9 cellular contexts compared by ENCODE assay signal in the genomic region with DNA sequence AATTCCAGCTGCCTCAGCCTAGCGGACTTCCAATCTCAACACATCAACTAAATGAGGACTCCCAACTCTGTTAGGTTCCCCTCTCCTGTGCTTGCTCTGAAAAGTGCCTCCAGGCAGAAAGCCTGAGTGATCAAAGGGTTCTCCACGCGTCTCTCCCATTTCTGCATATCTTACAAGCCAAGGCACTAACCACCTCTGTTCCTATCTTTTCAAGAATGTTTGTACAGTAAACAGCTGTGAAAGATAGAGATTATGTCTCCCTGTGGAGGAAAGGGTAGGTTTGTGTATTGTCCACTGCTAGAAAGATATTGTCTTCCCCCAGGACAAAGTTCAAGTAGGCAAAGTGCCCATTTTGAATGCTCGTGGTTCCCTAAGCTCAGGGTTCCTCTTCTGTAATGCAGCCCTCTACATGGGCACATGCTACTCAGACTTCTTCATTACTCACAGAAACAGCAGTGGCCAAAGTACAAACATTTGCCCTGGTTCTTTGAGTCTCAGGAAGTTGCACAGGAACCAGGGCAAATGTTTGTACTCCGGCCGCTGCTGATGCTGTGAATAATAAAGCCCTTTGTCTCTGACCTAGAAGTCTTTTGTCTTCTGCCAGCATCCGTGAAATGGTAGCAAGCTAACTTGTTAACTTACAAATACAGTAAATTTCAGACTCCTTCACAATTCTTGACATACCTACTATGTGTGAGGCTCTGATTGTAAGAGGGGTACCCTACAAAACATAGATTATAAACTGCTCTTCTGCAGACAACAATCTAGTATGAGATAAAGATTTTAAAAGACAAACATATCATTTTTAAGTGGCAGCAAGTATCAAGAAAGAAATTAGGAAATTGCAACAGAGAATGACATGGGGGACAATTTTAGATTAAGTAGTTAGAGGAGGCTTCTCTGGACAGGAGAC. TPM values are rescaled to one million over a fixed set of nuclear protein-coding genes. Genes with fewer than 3 reads are reported as not detected.
A peak's percentile ranks its signal among the peaks of the same experiment; 100 is the strongest.
DNase-seq lines count a peak whose midpoint lies in the region; ATAC-seq, FAIRE-seq and TF ChIP-seq lines count a peak whose summit lies in the region.
"Had no signal": no experiment of that assay in that cellular context is flagged by ENCODE, and none has a peak within 500 bp of the region (broad histone marks: within the 10 kb centered on the region; RNA-seq: fewer than 3 reads in every experiment).

No MANE protein-coding gene starts in this region.

- FAIRE-seq in kidney (lab: Jason Lieb, UNC) (no peak), small intestine (lab: Jason Lieb, UNC) (no peak)

- H3K27ac ChIP-seq in kidney (ENCODE audit: low read depth in 2 of 2, low read length in 2 of 2) (peak overlapping the region; percentile 26 to 54), small intestine (ENCODE audit: low read depth in 1 of 2, low read length in 1 of 2) (peak overlapping the region in 1 of 2 donors; percentile 55)

- DNase-seq in LoVo (ENCODE audit: low spot score) (peak; percentile 52), WTC11 (ENCODE audit: low spot score) (no peak), kidney (no peak), small intestine (peak; percentile 94), DMS153 (lab: John Stamatoyannopoulos, UW) (no peak)
- no peak for DNase-seq in activated T-cell treated with anti-CD3 and anti-CD28 coated beads, Interleukin-2, amount 50 U/mL, for 1 hour
- DNase-seq in activated naive CD4-positive, alpha-beta T cell treated with anti-CD3 and anti-CD28 coated beads, Interleukin-2, amount 50 U/mL, for 72 hours (ENCODE audit: low spot score in 2 of 2), result no peak
- DNase-seq: activated CD4-positive, CD25-positive, alpha-beta regulatory T cell; NCI-H82 had no signal

- POLR2A ChIA-PET in WTC11 (lab: Charles Lee), result no interaction called here

- H3K4me3 Mint-ChIP-seq in WTC11, result no peak overlapping the region

- ATAC-seq in WTC11, result peak; percentile 13
- no peak for ATAC-seq in activated naive CD4-positive, alpha-beta T cell treated with anti-CD3 and anti-CD28 coated beads, Interleukin-2, amount 50 U/mL, for 72 hours

- H3K27ac Mint-ChIP-seq in WTC11, result no peak overlapping the region
- H3K27ac Mint-ChIP-seq in activated naive CD4-positive, alpha-beta T cell treated with anti-CD3 and anti-CD28 coated beads, Interleukin-2, amount 50 U/mL, for 72 hours, result no peak overlapping the region

- H3K9me3 Mint-ChIP-seq in WTC11, result no peaks in the 10 kb centered on the region
- H3K9me3 Mint-ChIP-seq in activated naive CD4-positive, alpha-beta T cell treated with anti-CD3 and anti-CD28 coated beads, Interleukin-2, amount 50 U/mL, for 72 hours, result no peaks in the 10 kb centered on the region

- H3K4me1 Mint-ChIP-seq in WTC11, result peaks cover 15% of the 10 kb centered on the region

- H3K27me3 ChIP-seq in small intestine (ENCODE audit: control insufficient read depth in 2 of 2, insufficient read depth in 2 of 2, low read length in 2 of 2), result no peaks in the 10 kb centered on the region

- intact Hi-C loops in kidney (cut with DNase I), result no loop called here

- CTCF ChIA-PET in WTC11 (lab: Charles Lee), result interaction anchor here (0.6 to 10.0 kb wide), 9 partner anchors 13 to 250 kb away, joined by 3 to 127 read pairs (median 3); no protein-coding TSS in a partner anchor

- H3K9ac ChIP-seq in kidney (ENCODE audit: low read length in 2 of 2), result no peak overlapping the region

- H3K4me1 ChIP-seq in kidney (ENCODE audit: control insufficient read depth in 1 of 2, insufficient read depth in 1 of 2, low read depth in 1 of 2, low read length in 2 of 2) (peaks cover 6 to 8% of the 10 kb centered on the region in 2 donors), small intestine (ENCODE audit: control insufficient read depth in 2 of 2, insufficient read depth in 1 of 2, low read depth in 1 of 2, low read length in 1 of 2) (no peaks in the 10 kb centered on the region)

- no peaks in the 10 kb centered on the region for H3K36me3 Mint-ChIP-seq in WTC11
- no peaks in the 10 kb centered on the region for H3K36me3 Mint-ChIP-seq in activated naive CD4-positive, alpha-beta T cell treated with anti-CD3 and anti-CD28 coated beads, Interleukin-2, amount 50 U/mL, for 72 hours

- H3K9me3 ChIP-seq in kidney (ENCODE audit: control insufficient read depth in 1 of 2, low read length in 2 of 2) (no peaks in the 10 kb centered on the region), small intestine (ENCODE audit: control insufficient read depth, low read depth) (no peaks in the 10 kb centered on the region)

- no peaks in the 10 kb centered on the region for H3K36me3 ChIP-seq in kidney (ENCODE audit: control insufficient read depth in 1 of 2, insufficient read depth in 2 of 2, low read length in 2 of 2)
- no peaks in the 10 kb centered on the region for H3K36me3 ChIP-seq in small intestine (ENCODE audit: control insufficient read depth in 2 of 2, insufficient read depth in 2 of 2, low read length in 2 of 2)

- WGBS in small intestine, 3 donors, result 8 to 41% (median 31%) methylated on average over 7 of the region's 7 CpGs

- peaks cover 53% of the 10 kb centered on the region for H3K27me3 Mint-ChIP-seq in WTC11 (ENCODE audit: low read depth)

- H3K4me3 ChIP-seq in kidney (ENCODE audit: low read length in 2 of 2) (no peak overlapping the region), small intestine (ENCODE audit: low read depth in 1 of 2, low read length in 2 of 2) (no peak overlapping the region)

- TF ChIP-seq CTCF in WTC11 (IDR thresholded peaks at IDR 0.05) (no peak), kidney (IDR thresholded peaks at IDR 0.05; ENCODE audit: borderline replicate concordance, extremely low read depth, insufficient read depth) (no peak)

TF ChIP-seq in WTC11, 78 proteins besides CTCF, POLR2A, EP300 and RAD21 (continues in another document):
- TF ChIP-seq SMAD4 (CRISPR knock-in tag; IDR thresholded peaks at IDR 0.05), result no peak
- TF ChIP-seq, protein P1, sequence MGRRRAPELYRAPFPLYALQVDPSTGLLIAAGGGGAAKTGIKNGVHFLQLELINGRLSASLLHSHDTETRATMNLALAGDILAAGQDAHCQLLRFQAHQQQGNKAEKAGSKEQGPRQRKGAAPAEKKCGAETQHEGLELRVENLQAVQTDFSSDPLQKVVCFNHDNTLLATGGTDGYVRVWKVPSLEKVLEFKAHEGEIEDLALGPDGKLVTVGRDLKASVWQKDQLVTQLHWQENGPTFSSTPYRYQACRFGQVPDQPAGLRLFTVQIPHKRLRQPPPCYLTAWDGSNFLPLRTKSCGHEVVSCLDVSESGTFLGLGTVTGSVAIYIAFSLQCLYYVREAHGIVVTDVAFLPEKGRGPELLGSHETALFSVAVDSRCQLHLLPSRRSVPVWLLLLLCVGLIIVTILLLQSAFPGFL (CRISPR knock-in tag; IDR thresholded peaks at IDR 0.05; ENCODE audit: borderline replicate concordance), result no peak
- TF ChIP-seq, protein P2, sequence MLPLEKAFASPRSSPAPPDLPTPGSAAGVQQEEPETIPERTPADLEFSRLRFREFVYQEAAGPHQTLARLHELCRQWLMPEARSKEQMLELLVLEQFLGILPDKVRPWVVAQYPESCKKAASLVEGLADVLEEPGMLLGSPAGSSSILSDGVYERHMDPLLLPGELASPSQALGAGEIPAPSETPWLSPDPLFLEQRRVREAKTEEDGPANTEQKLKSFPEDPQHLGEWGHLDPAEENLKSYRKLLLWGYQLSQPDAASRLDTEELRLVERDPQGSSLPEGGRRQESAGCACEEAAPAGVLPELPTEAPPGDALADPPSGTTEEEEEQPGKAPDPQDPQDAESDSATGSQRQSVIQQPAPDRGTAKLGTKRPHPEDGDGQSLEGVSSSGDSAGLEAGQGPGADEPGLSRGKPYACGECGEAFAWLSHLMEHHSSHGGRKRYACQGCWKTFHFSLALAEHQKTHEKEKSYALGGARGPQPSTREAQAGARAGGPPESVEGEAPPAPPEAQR (CRISPR knock-in tag; IDR thresholded peaks at IDR 0.05), result no peak
- TF ChIP-seq, protein P3, sequence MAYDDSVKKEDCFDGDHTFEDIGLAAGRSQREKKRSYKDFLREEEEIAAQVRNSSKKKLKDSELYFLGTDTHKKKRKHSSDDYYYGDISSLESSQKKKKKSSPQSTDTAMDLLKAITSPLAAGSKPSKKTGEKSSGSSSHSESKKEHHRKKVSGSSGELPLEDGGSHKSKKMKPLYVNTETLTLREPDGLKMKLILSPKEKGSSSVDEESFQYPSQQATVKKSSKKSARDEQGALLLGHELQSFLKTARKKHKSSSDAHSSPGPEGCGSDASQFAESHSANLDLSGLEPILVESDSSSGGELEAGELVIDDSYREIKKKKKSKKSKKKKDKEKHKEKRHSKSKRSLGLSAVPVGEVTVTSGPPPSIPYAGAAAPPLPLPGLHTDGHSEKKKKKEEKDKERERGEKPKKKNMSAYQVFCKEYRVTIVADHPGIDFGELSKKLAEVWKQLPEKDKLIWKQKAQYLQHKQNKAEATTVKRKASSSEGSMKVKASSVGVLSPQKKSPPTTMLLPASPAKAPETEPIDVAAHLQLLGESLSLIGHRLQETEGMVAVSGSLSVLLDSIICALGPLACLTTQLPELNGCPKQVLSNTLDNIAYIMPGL (CRISPR knock-in tag; IDR thresholded peaks at IDR 0.05), result no peak
- no peak for TF ChIP-seq MXD4 (CRISPR knock-in tag; IDR thresholded peaks at IDR 0.05; ENCODE audit: borderline replicate concordance)
- no peak for TF ChIP-seq NR2C2 (CRISPR knock-in tag; IDR thresholded peaks at IDR 0.05)
- TF ChIP-seq KAT7 (CRISPR knock-in tag; IDR thresholded peaks at IDR 0.05; ENCODE audit: borderline replicate concordance), result no peak
- no peak for TF ChIP-seq HMGA2 (CRISPR knock-in tag; IDR thresholded peaks at IDR 0.05)
- TF ChIP-seq SMAD3 (CRISPR knock-in tag; IDR thresholded peaks at IDR 0.05; ENCODE audit: borderline replicate concordance), result no peak
- no peak for TF ChIP-seq ZNF671 (CRISPR knock-in tag; IDR thresholded peaks at IDR 0.05)
- no peak for TF ChIP-seq ETV6 (CRISPR knock-in tag; IDR thresholded peaks at IDR 0.05)
- TF ChIP-seq ZNF121 (CRISPR knock-in tag; IDR thresholded peaks at IDR 0.05), result no peak
- no peak for TF ChIP-seq ZNF416 (CRISPR knock-in tag; IDR thresholded peaks at IDR 0.05)
- TF ChIP-seq, protein P4, sequence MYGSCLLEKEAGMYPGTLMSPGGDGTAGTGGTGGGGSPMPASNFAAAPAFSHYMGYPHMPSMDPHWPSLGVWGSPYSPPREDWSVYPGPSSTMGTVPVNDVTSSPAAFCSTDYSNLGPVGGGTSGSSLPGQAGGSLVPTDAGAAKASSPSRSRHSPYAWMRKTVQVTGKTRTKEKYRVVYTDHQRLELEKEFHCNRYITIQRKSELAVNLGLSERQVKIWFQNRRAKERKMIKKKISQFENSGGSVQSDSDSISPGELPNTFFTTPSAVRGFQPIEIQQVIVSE (CRISPR knock-in tag; IDR thresholded peaks at IDR 0.05; ENCODE audit: borderline replicate concordance), result no peak

RNA-seq across cellular contexts. Expression of a gene that starts 44.5 kb away (rescaled TPM):
- total RNA-seq in WTC11 (2021), result 15.1 to 27.3 TPM (median 15.6 TPM) in 3 replicates
- total RNA-seq in kidney, result 52.2 TPM
- polyA plus RNA-seq in kidney (ENCODE audit: insufficient read depth, low read depth, low replicate concordance), result 28.1 TPM
- 100 to 1,000 TPM in 1 of 3 donors, 10 to 100 TPM in 1, 1 to 10 TPM in 1; 7.8 to 129 (median 13.8) TPM for polyA plus RNA-seq in small intestine
- not detected for total RNA-seq in activated naive CD4-positive, alpha-beta T cell treated with anti-CD3 and anti-CD28 coated beads, Interleukin-2, amount 50 U/mL, for 72 hours

Comparison
In these comparisons a context has a peak if more than half of its experiments do, and no peak if none do; other contexts are left out.
1. DNase-seq: peak in LoVo (single experiment) and small intestine (single experiment); none in WTC11 (single experiment), kidney (single experiment), activated T-cell treated with anti-CD3 and anti-CD28 coated beads, Interleukin-2, amount 50 U/mL, for 1 hour (single experiment), activated naive CD4-positive, alpha-beta T cell treated with anti-CD3 and anti-CD28 coated beads, Interleukin-2, amount 50 U/mL, for 72 hours (0 of 2) and DMS153 (single experiment).
2. RNA of a gene that starts 44.5 kb away (total RNA-seq): 52.2 TPM in kidney (single experiment) and 15.1 to 27.3 TPM in WTC11; not detected in activated naive CD4-positive, alpha-beta T cell treated with anti-CD3 and anti-CD28 coated beads, Interleukin-2, amount 50 U/mL, for 72 hours; every median in the first group is over 10 times any median in the second.